Comparison of ENCODE assay signal across 15 cellular contexts in the genomic region with DNA sequence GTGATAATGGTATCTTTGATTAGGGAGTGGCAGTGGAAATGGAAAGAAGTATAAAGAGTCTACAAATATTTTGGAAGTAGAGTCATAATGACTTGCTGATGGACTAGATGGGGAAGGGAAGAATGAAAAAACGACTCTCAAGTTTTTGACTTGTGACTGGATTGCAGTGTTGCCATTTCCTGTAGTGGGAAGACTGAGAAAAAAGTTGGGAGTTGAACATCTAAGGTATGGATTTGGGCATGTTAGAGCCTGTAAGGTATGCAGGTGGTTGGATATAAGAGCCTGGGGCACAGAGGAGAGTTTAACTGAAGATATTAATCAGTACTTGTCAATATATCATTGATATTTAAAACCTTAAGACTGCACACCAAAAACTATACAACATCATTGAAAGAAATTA. TPM values are rescaled to one million over a fixed set of nuclear protein-coding genes. Genes with fewer than 3 reads are reported as not detected.
DNase-seq lines count a peak whose midpoint lies in the region; ATAC-seq and TF ChIP-seq lines count a peak whose summit lies in the region.
"Had no signal": no experiment of that assay in that cellular context is flagged by ENCODE, and none has a peak within 500 bp of the region (broad histone marks: within the 10 kb centered on the region; RNA-seq: fewer than 3 reads in every experiment).

No MANE protein-coding gene starts in this region.

- ATAC-seq in RWPE2 (ENCODE audit: low read depth) = peak; percentile 40; the same call in 1 of the 3 replicates

- intact Hi-C loops in mammary epithelial cell (cut with micrococcal nuclease) = no loop called here

- CTCF ChIA-PET in mammary epithelial cell (lab: Charles Lee; ENCODE audit: low non-redundant PET) = no interaction called here

- H3K36me3 ChIP-seq in RWPE2 (ENCODE audit: low read depth) = no peaks in the 10 kb centered on the region
- H3K36me3 ChIP-seq in mammary epithelial cell (ENCODE audit: insufficient read depth, low read length) = no peaks in the 10 kb centered on the region
- H3K36me3 ChIP-seq in brain microvascular endothelial cell (replicated peaks) = no peaks in the 10 kb centered on the region
- no peaks in the 10 kb centered on the region for H3K36me3 ChIP-seq in H7 (replicated peaks; ENCODE audit: control insufficient read depth, insufficient read depth, low read length)

- in situ Hi-C loops in mammary epithelial cell (cut with MboI; ENCODE audit: low sequenced_read_pairs in 2 of 2) = no loop called here
- in situ Hi-C loops in brain microvascular endothelial cell (cut with HindIII; ENCODE audit: low pct_ligation_motif_present, low sequenced_read_pairs) = no loop called here

- no peak overlapping the region for H3K9ac ChIP-seq in mammary epithelial cell (ENCODE audit: insufficient read depth, low read length)

- dilution Hi-C loops in mammary epithelial cell (cut with HindIII; ENCODE audit: low sequenced_read_pairs) = no loop called here

- no peaks in the 10 kb centered on the region for H3K27me3 ChIP-seq in RWPE2 (ENCODE audit: insufficient read depth, poor library complexity, severe bottlenecking)
- H3K27me3 ChIP-seq in mammary epithelial cell (ENCODE audit: insufficient read depth, low read length) = no peaks in the 10 kb centered on the region
- H3K27me3 ChIP-seq in brain microvascular endothelial cell (replicated peaks) = no peaks in the 10 kb centered on the region
- H3K27me3 ChIP-seq in H7 (ENCODE audit: control insufficient read depth, insufficient read depth, low read length) = no peaks in the 10 kb centered on the region

- DNase-seq in RWPE2 (ENCODE audit: low spot score) = no peak
- peak; percentile 36 for DNase-seq in mammary epithelial cell
- DNase-seq in epithelial cell of prostate (ENCODE audit: low read depth, low spot score) = no peak
- DNase-seq in brain microvascular endothelial cell = no peak
- DNase-seq in H7 = no peak
- no peak for DNase-seq in NCI-H146 treated with DMSO at 0.1 percent for 48 hours (lab: John Stamatoyannopoulos, UW; ENCODE audit: unreplicated experiment)
- DNase-seq: C1 segment of cervical spinal cord; Calu3; CD4-positive, alpha-beta memory T cell; COR-L47; DMS53; DMS79 treated with DMSO at 0.1 percent for 48 hours; GF-D8; GOT3; HCEC 1CT had no signal

- peak overlapping the region; percentile 68 for H2AFZ ChIP-seq in mammary epithelial cell (ENCODE audit: low read depth, low read length)

- H3K27ac ChIP-seq in RWPE2 (ENCODE audit: poor library complexity, severe bottlenecking) (no peak overlapping the region), mammary epithelial cell (ENCODE audit: insufficient read depth, low read depth, low read length) (no peak overlapping the region), epithelial cell of prostate (peak overlapping the region; percentile 7), brain microvascular endothelial cell (no peak overlapping the region)

- no peak for TF ChIP-seq CTCF in RWPE2 (IDR thresholded peaks at IDR 0.05; ENCODE audit: poor library complexity, severe bottlenecking)
- TF ChIP-seq CTCF in mammary epithelial cell (conservative IDR thresholded peaks at IDR 0.05 in 1 of 2, IDR thresholded peaks at IDR 0.05 in 1 of 2; ENCODE audit: extremely low read depth in 1 of 2, insufficient read depth in 1 of 2, low read depth in 1 of 2, low read length in 2 of 2) = no peak
- TF ChIP-seq CTCF in brain microvascular endothelial cell (IDR thresholded peaks at IDR 0.05; ENCODE audit: low read depth, low read length, missing control alignments) = no peak

- peak overlapping the region; percentile 36 for H3K4me2 ChIP-seq in mammary epithelial cell (ENCODE audit: insufficient read depth, low read depth, low read length)

- H3K4me3 ChIP-seq in RWPE2 (ENCODE audit: severe bottlenecking) (no peak overlapping the region), mammary epithelial cell (replicated peaks in 1 of 3; ENCODE audit: insufficient read depth in 1 of 3, low read depth in 2 of 3, low read length in 3 of 3) (no peak overlapping the region), brain microvascular endothelial cell (ENCODE audit: low read depth, low read length) (no peak overlapping the region), H7 (ENCODE audit: insufficient read depth, low read depth, low read length) (no peak overlapping the region)

- H3K9me3 ChIP-seq in RWPE2 (ENCODE audit: severe bottlenecking) (no peaks in the 10 kb centered on the region), mammary epithelial cell (replicated peaks; ENCODE audit: insufficient read depth, low read length) (no peaks in the 10 kb centered on the region)

- H4K20me1 ChIP-seq in mammary epithelial cell (ENCODE audit: insufficient read depth, low read length) = no peaks in the 10 kb centered on the region

- H3K79me2 ChIP-seq in mammary epithelial cell (ENCODE audit: insufficient read depth, low read length) = no peaks in the 10 kb centered on the region

- WGBS in mammary epithelial cell (ENCODE audit: low coverage, missing lambda C conversion rate) = 0% methylated on average over 1 of the region's 1 CpG

- H3K4me1 ChIP-seq in RWPE2 (ENCODE audit: insufficient read depth, poor library complexity, severe bottlenecking) (peaks cover 5% of the 10 kb centered on the region), mammary epithelial cell (ENCODE audit: insufficient read depth, low read length) (peaks cover 8% of the 10 kb centered on the region)

- BruUV-seq in mammary epithelial cell (replicated peaks; lab: Mats Ljungman, UMichigan) = no TSS peak

RNA-seq across cellular contexts. Expression of gene DNM3, which starts 19.4 kb away (rescaled TPM):
- 1 to 10 TPM; 3.0 to 6.4 TPM for total RNA-seq in mammary epithelial cell
- polyA plus RNA-seq in mammary epithelial cell = 3.1 TPM
- polyA minus RNA-seq in mammary epithelial cell = 8.0 TPM
- total RNA-seq in H7 (2014; rRNA removed; shearing (Covaris generic)) = 0.73 and 2.0 TPM in 2 replicates
